Comparison of ENCODE assay signal across 12 cellular contexts in the genomic region with DNA sequence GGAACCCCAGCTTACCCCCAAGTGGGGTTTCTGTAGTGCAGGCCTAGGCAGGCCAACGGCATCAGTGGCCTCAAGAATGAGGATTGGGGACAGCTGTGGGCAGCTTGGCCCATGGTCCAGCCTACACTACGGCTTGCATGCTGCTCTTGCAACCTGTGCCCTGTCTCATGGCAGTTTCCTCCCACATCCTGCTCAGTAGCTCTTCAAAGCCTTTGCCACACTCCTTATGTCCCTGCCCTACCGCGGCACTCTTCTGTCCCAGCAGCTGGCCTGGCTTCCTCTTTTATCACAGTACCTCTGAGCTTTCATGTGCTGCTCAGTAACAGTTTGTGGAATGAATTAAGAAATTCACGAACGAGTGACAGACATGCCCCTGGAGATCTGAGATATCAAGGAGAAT.
A peak's percentile ranks its signal among the peaks of the same experiment; 100 is the strongest.
DNase-seq lines count a peak whose midpoint lies in the region; ATAC-seq and TF ChIP-seq lines count a peak whose summit lies in the region.
"Had no signal": no experiment of that assay in that cellular context is flagged by ENCODE, and none has a peak within 500 bp of the region (broad histone marks: within the 10 kb centered on the region; RNA-seq: fewer than 3 reads in every experiment).

No MANE protein-coding gene starts in this region.

- no peaks in the 10 kb centered on the region for H3K9me3 Mint-ChIP-seq in activated T-helper 2 cell treated with anti-CD3 and anti-CD28 coated beads, Interferon-gamma antibody, Interleukin-2, Interleukin-4, amounts not matched to agents 10 μg/mL and 5 μg/mL and 100 μg/mL, durations not matched to agents 14 hours and 24 hours and 36 hours
- H3K9me3 Mint-ChIP-seq: neural progenitor cell had no signal

- H3K36me3 ChIP-seq in psoas muscle (ENCODE audit: insufficient read depth in 1 of 2, low read depth in 1 of 2), result no peaks in the 10 kb centered on the region
- no peaks in the 10 kb centered on the region for H3K36me3 ChIP-seq in prostate gland
- H3K36me3 ChIP-seq: neural progenitor cell, thoracic aorta had no signal

- H3K4me3 ChIP-seq in GM12865 (ENCODE audit: low read depth, low read length) (no peak overlapping the region), psoas muscle (no peak overlapping the region), prostate gland (no peak overlapping the region)
- H3K4me3 ChIP-seq: neural progenitor cell, SK-N-MC, thoracic aorta had no signal

- H3K27me3 Mint-ChIP-seq in activated T-helper 2 cell treated with anti-CD3 and anti-CD28 coated beads, Interferon-gamma antibody, Interleukin-2, Interleukin-4, amounts not matched to agents 10 μg/mL and 5 μg/mL and 100 μg/mL, durations not matched to agents 14 hours and 24 hours and 36 hours (ENCODE audit: low read depth), result no peaks in the 10 kb centered on the region

- TF ChIP-seq CTCF in GM12865 (IDR thresholded peaks at IDR 0.05; ENCODE audit: insufficient read depth, low read depth, low read length, missing control alignments) (no peak), psoas muscle (IDR thresholded peaks at IDR 0.05) (no peak), prostate gland (IDR thresholded peaks at IDR 0.05) (no peak)

- H3K27ac ChIP-seq in psoas muscle (no peak overlapping the region), prostate gland (no peak overlapping the region)
- H3K27ac ChIP-seq: neural progenitor cell, SK-N-MC, thoracic aorta had no signal

- TF ChIP-seq POLR2A in prostate gland (IDR thresholded peaks at IDR 0.05), result no peak

- DNase-seq in GM12865 (ENCODE audit: low read depth) (peak; percentile 45), UCSD-AML1 (lab: John Stamatoyannopoulos, UW; ENCODE audit: unreplicated experiment) (peak; percentile 13), psoas muscle (no peak), left colon (no peak), prostate gland (ENCODE audit: low spot score) (no peak)
- DNase-seq in activated T-helper 2 cell treated with anti-CD3 and anti-CD28 coated beads, Interferon-gamma antibody, Interleukin-2, Interleukin-4, amounts not matched to agents 10 μg/mL and 5 μg/mL and 100 μg/mL, durations not matched to agents 14 hours and 24 hours and 36 hours (ENCODE audit: low spot score), result no peak
- DNase-seq: NCI-H187 treated with DMSO at 0.1 percent for 48 hours had no signal

- no peak overlapping the region for H3K4me3 Mint-ChIP-seq in activated T-helper 2 cell treated with anti-CD3 and anti-CD28 coated beads, Interferon-gamma antibody, Interleukin-2, Interleukin-4, amounts not matched to agents 10 μg/mL and 5 μg/mL and 100 μg/mL, durations not matched to agents 14 hours and 24 hours and 36 hours (ENCODE audit: low read depth)
- H3K4me3 Mint-ChIP-seq: neural progenitor cell had no signal

- no peak overlapping the region for H3K27ac Mint-ChIP-seq in activated T-helper 2 cell treated with anti-CD3 and anti-CD28 coated beads, Interferon-gamma antibody, Interleukin-2, Interleukin-4, amounts not matched to agents 10 μg/mL and 5 μg/mL and 100 μg/mL, durations not matched to agents 14 hours and 24 hours and 36 hours
- H3K27ac Mint-ChIP-seq: neural progenitor cell had no signal

- H3K27me3 ChIP-seq in psoas muscle (ENCODE audit: insufficient read depth in 3 of 3, low read length in 2 of 3), result no peaks in the 10 kb centered on the region
- H3K27me3 ChIP-seq in prostate gland (replicated peaks; ENCODE audit: insufficient read depth), result no peaks in the 10 kb centered on the region
- H3K27me3 ChIP-seq: neural progenitor cell had no signal

- ATAC-seq in GM21367 (IDR thresholded peaks at IDR 0.05; ENCODE audit: unreplicated experiment) (peak; percentile 68), HG03354 (IDR thresholded peaks at IDR 0.05; ENCODE audit: poor library complexity, severe bottlenecking, unreplicated experiment) (peak; percentile 65), psoas muscle (no peak), left colon (no peak)

- WGBS in psoas muscle, 3 donors, result 83 to 88% (median 87%) methylated on average over 6 of the region's 6 CpGs
- 83% methylated on average over 6 of the region's 6 CpGs for WGBS in prostate gland

- peaks cover 10% of the 10 kb centered on the region for H3K4me1 ChIP-seq in psoas muscle
- no peaks in the 10 kb centered on the region for H3K4me1 ChIP-seq in prostate gland (replicated peaks)

- no peaks in the 10 kb centered on the region for H3K9me3 ChIP-seq in psoas muscle
- H3K9me3 ChIP-seq in prostate gland, result no peaks in the 10 kb centered on the region
- H3K9me3 ChIP-seq: thoracic aorta had no signal

- intact Hi-C loops in psoas muscle (cut with DNase I) (loop anchor here (10.0 kb wide), 1 partner anchor 279 kb away; no protein-coding TSS in a partner anchor), left colon (cut with DNase I, micrococcal nuclease) (no loop called here), prostate gland (cut with DNase I) (no loop called here)
- intact Hi-C loops in activated T-helper 2 cell treated with anti-CD3 and anti-CD28 coated beads, Interferon-gamma antibody, Interleukin-2, Interleukin-4, amounts not matched to agents 10 μg/mL and 5 μg/mL and 100 μg/mL, durations not matched to agents 14 hours and 24 hours and 36 hours (cut with micrococcal nuclease), result no loop called here

- no peaks in the 10 kb centered on the region for H3K4me1 Mint-ChIP-seq in activated T-helper 2 cell treated with anti-CD3 and anti-CD28 coated beads, Interferon-gamma antibody, Interleukin-2, Interleukin-4, amounts not matched to agents 10 μg/mL and 5 μg/mL and 100 μg/mL, durations not matched to agents 14 hours and 24 hours and 36 hours (ENCODE audit: low read depth)
- H3K4me1 Mint-ChIP-seq: neural progenitor cell had no signal

- no peaks in the 10 kb centered on the region for H3K36me3 Mint-ChIP-seq in activated T-helper 2 cell treated with anti-CD3 and anti-CD28 coated beads, Interferon-gamma antibody, Interleukin-2, Interleukin-4, amounts not matched to agents 10 μg/mL and 5 μg/mL and 100 μg/mL, durations not matched to agents 14 hours and 24 hours and 36 hours (ENCODE audit: low read depth)
- H3K36me3 Mint-ChIP-seq: neural progenitor cell had no signal

Comparison
In these comparisons a context has a peak if more than half of its experiments do, and no peak if none do; other contexts are left out.
1. DNase-seq: peak in GM12865 (single experiment) and UCSD-AML1 (single experiment); none in psoas muscle (0 of 2), activated T-helper 2 cell treated with anti-CD3 and anti-CD28 coated beads, Interferon-gamma antibody, Interleukin-2, Interleukin-4, amounts not matched to agents 10 μg/mL and 5 μg/mL and 100 μg/mL, durations not matched to agents 14 hours and 24 hours and 36 hours (single experiment), left colon (0 of 2) and prostate gland (single experiment).
2. ATAC-seq: peak in GM21367 (single experiment) and HG03354 (single experiment); none in psoas muscle (0 of 4) and left colon (single experiment).
3. intact Hi-C loops: an anchor here in psoas muscle (10.0 kb wide); none called in activated T-helper 2 cell treated with anti-CD3 and anti-CD28 coated beads, Interferon-gamma antibody, Interleukin-2, Interleukin-4, amounts not matched to agents 10 μg/mL and 5 μg/mL and 100 μg/mL, durations not matched to agents 14 hours and 24 hours and 36 hours, left colon and prostate gland.